ENCODE assay signal across 1 cellular context in the genomic region with DNA sequence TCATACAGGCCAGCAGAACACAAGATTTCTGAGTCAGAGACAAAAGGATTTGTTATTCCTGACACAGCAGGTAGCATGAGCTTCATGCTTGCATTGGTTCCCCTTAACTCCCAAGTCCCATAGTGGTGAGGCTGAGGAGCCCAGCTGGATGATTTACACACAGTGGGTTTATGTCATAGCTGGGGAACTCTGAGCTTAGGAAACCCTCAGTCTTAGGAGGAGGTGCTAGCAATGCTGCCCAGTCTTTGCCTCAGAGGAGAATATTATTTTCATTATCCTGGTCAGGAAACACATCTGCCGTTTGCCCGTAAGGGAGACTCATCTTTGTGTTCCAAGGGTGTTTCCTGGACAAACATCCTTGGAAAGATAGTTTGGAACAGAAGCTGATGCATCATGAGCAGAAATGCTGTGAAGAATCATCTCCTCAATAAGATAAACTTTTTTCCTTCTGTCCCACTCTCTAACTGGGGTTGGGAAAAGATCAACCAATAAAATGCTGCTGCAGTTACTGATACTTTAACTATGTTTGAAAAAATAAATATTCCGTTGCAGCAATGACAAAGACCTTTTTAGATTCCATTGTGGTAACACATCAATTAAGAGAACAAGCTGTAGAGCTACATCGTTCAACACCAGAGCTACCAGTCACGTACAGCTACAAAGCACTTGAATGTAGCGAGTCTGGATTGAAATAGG.
TF ChIP-seq lines count a peak whose summit lies in the region.

No MANE protein-coding gene starts in this region.

TF ChIP-seq in IMR-90, 13 proteins besides CTCF, POLR2A, EP300 and RAD21:
- TF ChIP-seq BHLHE40 (IDR thresholded peaks at IDR 0.05; ENCODE audit: low read depth, low read length): peak; percentile 79
- peak; percentile 45 for TF ChIP-seq MAFK (IDR thresholded peaks at IDR 0.05; ENCODE audit: low read depth, low read length)
- peak; percentile 29; the same call in 1 of the 2 replicates for TF ChIP-seq FOS (IDR thresholded peaks at IDR 0.05; ENCODE audit: low read depth, low read length)
- TF ChIP-seq, protein P1, sequence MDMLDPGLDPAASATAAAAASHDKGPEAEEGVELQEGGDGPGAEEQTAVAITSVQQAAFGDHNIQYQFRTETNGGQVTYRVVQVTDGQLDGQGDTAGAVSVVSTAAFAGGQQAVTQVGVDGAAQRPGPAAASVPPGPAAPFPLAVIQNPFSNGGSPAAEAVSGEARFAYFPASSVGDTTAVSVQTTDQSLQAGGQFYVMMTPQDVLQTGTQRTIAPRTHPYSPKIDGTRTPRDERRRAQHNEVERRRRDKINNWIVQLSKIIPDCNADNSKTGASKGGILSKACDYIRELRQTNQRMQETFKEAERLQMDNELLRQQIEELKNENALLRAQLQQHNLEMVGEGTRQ (IDR thresholded peaks at IDR 0.05; ENCODE audit: low read depth, low read length): no peak
- peak; percentile 80 for TF ChIP-seq CEBPB (IDR thresholded peaks at IDR 0.05; ENCODE audit: low read depth, low read length)
- no peak for TF ChIP-seq SMC3 (IDR thresholded peaks at IDR 0.05; ENCODE audit: low read depth, low read length)
- TF ChIP-seq RCOR1 (IDR thresholded peaks at IDR 0.05; ENCODE audit: insufficient replicate concordance, low read length): peak; percentile 41
- peak; percentile 49; the same call in 1 of the 2 replicates for TF ChIP-seq NFE2L2 (IDR thresholded peaks at IDR 0.05; ENCODE audit: low read depth, low read length)
